1 cellular context compared by ENCODE assay signal in genomic region chr15:74545776-74546656, GRCh38.
TF ChIP-seq lines count a peak whose summit lies in the region.

No MANE protein-coding gene starts in this region.

TF ChIP-seq in GM12878, 131 proteins besides CTCF, POLR2A, EP300 and RAD21 (continued from another document and continues in another):
- TF ChIP-seq, protein P1, sequence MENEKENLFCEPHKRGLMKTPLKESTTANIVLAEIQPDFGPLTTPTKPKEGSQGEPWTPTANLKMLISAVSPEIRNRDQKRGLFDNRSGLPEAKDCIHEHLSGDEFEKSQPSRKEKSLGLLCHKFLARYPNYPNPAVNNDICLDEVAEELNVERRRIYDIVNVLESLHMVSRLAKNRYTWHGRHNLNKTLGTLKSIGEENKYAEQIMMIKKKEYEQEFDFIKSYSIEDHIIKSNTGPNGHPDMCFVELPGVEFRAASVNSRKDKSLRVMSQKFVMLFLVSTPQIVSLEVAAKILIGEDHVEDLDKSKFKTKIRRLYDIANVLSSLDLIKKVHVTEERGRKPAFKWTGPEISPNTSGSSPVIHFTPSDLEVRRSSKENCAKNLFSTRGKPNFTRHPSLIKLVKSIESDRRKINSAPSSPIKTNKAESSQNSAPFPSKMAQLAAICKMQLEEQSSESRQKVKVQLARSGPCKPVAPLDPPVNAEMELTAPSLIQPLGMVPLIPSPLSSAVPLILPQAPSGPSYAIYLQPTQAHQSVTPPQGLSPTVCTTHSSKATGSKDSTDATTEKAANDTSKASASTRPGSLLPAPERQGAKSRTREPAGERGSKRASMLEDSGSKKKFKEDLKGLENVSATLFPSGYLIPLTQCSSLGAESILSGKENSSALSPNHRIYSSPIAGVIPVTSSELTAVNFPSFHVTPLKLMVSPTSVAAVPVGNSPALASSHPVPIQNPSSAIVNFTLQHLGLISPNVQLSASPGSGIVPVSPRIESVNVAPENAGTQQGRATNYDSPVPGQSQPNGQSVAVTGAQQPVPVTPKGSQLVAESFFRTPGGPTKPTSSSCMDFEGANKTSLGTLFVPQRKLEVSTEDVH (IDR thresholded peaks at IDR 0.05; ENCODE audit: low read depth, partially characterized antibody) = no peak
- no peak for TF ChIP-seq HDAC6 (IDR thresholded peaks at IDR 0.05; ENCODE audit: unreplicated experiment)
- no peak; the same call in 1 of the 2 replicates for TF ChIP-seq SMC3 (IDR thresholded peaks at IDR 0.05; ENCODE audit: borderline replicate concordance, low read length)
- peak; percentile 87 for TF ChIP-seq FOXM1 (IDR thresholded peaks at IDR 0.05; ENCODE audit: low read depth, low read length)
- TF ChIP-seq, protein P2, sequence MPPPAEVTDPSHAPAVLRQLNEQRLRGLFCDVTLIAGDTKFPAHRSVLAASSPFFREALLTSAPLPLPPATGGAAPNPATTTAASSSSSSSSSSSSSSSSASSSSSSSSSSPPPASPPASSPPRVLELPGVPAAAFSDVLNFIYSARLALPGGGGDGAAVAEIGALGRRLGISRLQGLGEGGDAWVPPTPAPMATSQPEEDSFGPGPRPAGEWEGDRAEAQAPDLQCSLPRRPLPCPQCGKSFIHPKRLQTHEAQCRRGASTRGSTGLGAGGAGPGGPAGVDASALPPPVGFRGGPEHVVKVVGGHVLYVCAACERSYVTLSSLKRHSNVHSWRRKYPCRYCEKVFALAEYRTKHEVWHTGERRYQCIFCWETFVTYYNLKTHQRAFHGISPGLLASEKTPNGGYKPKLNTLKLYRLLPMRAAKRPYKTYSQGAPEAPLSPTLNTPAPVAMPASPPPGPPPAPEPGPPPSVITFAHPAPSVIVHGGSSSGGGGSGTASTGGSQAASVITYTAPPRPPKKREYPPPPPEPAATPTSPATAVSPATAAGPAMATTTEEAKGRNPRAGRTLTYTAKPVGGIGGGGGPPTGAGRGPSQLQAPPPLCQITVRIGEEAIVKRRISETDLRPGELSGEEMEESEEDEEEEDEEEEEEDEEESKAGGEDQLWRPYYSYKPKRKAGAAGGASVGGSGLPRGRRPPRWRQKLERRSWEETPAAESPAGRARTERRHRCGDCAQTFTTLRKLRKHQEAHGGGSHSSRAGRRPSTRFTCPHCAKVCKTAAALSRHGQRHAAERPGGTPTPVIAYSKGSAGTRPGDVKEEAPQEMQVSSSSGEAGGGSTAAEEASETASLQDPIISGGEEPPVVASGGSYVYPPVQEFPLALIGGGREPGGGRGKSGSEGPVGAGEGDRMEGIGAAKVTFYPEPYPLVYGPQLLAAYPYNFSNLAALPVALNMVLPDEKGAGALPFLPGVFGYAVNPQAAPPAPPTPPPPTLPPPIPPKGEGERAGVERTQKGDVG (CRISPR knock-in tag; IDR thresholded peaks at IDR 0.05) = no peak
- TF ChIP-seq TCF7 (IDR thresholded peaks at IDR 0.05; ENCODE audit: borderline replicate concordance) = no peak
- TF ChIP-seq SKIL (IDR thresholded peaks at IDR 0.05; ENCODE audit: low read depth, poor library complexity, severe bottlenecking) = peak; percentile 85
- TF ChIP-seq CREB1 (IDR thresholded peaks at IDR 0.05; ENCODE audit: low read depth) = peak; percentile 78
- no peak for TF ChIP-seq STAT1 (conservative IDR thresholded peaks at IDR 0.05)
- peak; percentile 89 for TF ChIP-seq TCF3 (IDR thresholded peaks at IDR 0.05; ENCODE audit: borderline replicate concordance, insufficient read depth, low read depth, low read length)
- no peak for TF ChIP-seq ZNF207 (IDR thresholded peaks at IDR 0.05; ENCODE audit: borderline replicate concordance)
- TF ChIP-seq MEF2B (IDR thresholded peaks at IDR 0.05; ENCODE audit: partially characterized antibody, poor library complexity, severe bottlenecking) = peak; percentile 66
- no peak for TF ChIP-seq KLF5 (IDR thresholded peaks at IDR 0.05; ENCODE audit: partially characterized antibody)
- peak; percentile 76 for TF ChIP-seq GATAD2B (conservative IDR thresholded peaks at IDR 0.05; ENCODE audit: low read depth)
- peak; percentile 90 to 91 for TF ChIP-seq IKZF2 (IDR thresholded peaks at IDR 0.05)
- peak; percentile 80 for TF ChIP-seq POLR2AphosphoS2 (IDR thresholded peaks at IDR 0.05; ENCODE audit: low read depth, low read length)
- TF ChIP-seq ASH2L (IDR thresholded peaks at IDR 0.05; ENCODE audit: borderline replicate concordance, low read depth) = no peak
- peak; percentile 41; the same call in 1 of the 2 replicates for TF ChIP-seq ATF7 (IDR thresholded peaks at IDR 0.05; ENCODE audit: low read depth)
- peak; percentile 92 to 93 for TF ChIP-seq BHLHE40 (IDR thresholded peaks at IDR 0.05; ENCODE audit: borderline replicate concordance in 1 of 2, low read depth in 2 of 2, low read length in 1 of 2)
- TF ChIP-seq PML (IDR thresholded peaks at IDR 0.05; ENCODE audit: low read length) = peak; percentile 56; the same call in 1 of the 2 replicates
- no peak for TF ChIP-seq RCOR1 (conservative IDR thresholded peaks at IDR 0.05; ENCODE audit: low read depth, low read length)
- TF ChIP-seq ZNF622 (IDR thresholded peaks at IDR 0.05) = no peak
- TF ChIP-seq, protein P3, sequence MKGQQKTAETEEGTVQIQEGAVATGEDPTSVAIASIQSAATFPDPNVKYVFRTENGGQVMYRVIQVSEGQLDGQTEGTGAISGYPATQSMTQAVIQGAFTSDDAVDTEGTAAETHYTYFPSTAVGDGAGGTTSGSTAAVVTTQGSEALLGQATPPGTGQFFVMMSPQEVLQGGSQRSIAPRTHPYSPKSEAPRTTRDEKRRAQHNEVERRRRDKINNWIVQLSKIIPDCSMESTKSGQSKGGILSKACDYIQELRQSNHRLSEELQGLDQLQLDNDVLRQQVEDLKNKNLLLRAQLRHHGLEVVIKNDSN (IDR thresholded peaks at IDR 0.05; ENCODE audit: borderline replicate concordance, extremely low read length, insufficient read depth, low read depth, low read length) = no peak
- no peak for TF ChIP-seq STAT3 (IDR thresholded peaks at IDR 0.05; ENCODE audit: low read depth, low read length)
- peak; percentile 76 for TF ChIP-seq POLR2AphosphoS5 (IDR thresholded peaks at IDR 0.05; ENCODE audit: low read length)
- TF ChIP-seq SREBF1 (IDR thresholded peaks at IDR 0.05; ENCODE audit: low read length) = no peak
- TF ChIP-seq HSF1 (IDR thresholded peaks at IDR 0.05; ENCODE audit: low read depth, low read length) = no peak
- TF ChIP-seq, protein P4, sequence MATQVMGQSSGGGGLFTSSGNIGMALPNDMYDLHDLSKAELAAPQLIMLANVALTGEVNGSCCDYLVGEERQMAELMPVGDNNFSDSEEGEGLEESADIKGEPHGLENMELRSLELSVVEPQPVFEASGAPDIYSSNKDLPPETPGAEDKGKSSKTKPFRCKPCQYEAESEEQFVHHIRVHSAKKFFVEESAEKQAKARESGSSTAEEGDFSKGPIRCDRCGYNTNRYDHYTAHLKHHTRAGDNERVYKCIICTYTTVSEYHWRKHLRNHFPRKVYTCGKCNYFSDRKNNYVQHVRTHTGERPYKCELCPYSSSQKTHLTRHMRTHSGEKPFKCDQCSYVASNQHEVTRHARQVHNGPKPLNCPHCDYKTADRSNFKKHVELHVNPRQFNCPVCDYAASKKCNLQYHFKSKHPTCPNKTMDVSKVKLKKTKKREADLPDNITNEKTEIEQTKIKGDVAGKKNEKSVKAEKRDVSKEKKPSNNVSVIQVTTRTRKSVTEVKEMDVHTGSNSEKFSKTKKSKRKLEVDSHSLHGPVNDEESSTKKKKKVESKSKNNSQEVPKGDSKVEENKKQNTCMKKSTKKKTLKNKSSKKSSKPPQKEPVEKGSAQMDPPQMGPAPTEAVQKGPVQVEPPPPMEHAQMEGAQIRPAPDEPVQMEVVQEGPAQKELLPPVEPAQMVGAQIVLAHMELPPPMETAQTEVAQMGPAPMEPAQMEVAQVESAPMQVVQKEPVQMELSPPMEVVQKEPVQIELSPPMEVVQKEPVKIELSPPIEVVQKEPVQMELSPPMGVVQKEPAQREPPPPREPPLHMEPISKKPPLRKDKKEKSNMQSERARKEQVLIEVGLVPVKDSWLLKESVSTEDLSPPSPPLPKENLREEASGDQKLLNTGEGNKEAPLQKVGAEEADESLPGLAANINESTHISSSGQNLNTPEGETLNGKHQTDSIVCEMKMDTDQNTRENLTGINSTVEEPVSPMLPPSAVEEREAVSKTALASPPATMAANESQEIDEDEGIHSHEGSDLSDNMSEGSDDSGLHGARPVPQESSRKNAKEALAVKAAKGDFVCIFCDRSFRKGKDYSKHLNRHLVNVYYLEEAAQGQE (IDR thresholded peaks at IDR 0.05; ENCODE audit: low read depth, low read length) = no peak
- TF ChIP-seq, protein P5, sequence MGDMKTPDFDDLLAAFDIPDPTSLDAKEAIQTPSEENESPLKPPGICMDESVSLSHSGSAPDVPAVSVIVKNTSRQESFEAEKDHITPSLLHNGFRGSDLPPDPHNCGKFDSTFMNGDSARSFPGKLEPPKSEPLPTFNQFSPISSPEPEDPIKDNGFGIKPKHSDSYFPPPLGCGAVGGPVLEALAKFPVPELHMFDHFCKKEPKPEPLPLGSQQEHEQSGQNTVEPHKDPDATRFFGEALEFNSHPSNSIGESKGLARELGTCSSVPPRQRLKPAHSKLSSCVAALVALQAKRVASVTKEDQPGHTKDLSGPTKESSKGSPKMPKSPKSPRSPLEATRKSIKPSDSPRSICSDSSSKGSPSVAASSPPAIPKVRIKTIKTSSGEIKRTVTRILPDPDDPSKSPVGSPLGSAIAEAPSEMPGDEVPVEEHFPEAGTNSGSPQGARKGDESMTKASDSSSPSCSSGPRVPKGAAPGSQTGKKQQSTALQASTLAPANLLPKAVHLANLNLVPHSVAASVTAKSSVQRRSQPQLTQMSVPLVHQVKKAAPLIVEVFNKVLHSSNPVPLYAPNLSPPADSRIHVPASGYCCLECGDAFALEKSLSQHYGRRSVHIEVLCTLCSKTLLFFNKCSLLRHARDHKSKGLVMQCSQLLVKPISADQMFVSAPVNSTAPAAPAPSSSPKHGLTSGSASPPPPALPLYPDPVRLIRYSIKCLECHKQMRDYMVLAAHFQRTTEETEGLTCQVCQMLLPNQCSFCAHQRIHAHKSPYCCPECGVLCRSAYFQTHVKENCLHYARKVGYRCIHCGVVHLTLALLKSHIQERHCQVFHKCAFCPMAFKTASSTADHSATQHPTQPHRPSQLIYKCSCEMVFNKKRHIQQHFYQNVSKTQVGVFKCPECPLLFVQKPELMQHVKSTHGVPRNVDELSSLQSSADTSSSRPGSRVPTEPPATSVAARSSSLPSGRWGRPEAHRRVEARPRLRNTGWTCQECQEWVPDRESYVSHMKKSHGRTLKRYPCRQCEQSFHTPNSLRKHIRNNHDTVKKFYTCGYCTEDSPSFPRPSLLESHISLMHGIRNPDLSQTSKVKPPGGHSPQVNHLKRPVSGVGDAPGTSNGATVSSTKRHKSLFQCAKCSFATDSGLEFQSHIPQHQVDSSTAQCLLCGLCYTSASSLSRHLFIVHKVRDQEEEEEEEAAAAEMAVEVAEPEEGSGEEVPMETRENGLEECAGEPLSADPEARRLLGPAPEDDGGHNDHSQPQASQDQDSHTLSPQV (IDR thresholded peaks at IDR 0.05) = no peak
- TF ChIP-seq SIN3A (IDR thresholded peaks at IDR 0.05; ENCODE audit: low read depth, low read length) = peak; percentile 87
- TF ChIP-seq KAT2A (conservative IDR thresholded peaks at IDR 0.05; ENCODE audit: control insufficient read depth, low read depth, low read length) = no peak
- no peak for TF ChIP-seq RBBP5 (conservative IDR thresholded peaks at IDR 0.05)
- no peak for TF ChIP-seq ZBTB11 (CRISPR knock-in tag; IDR thresholded peaks at IDR 0.05)
- peak; percentile 70 for TF ChIP-seq LARP7 (IDR thresholded peaks at IDR 0.05)
